ENCODE assay signal across 8 cellular contexts in the genomic region with DNA sequence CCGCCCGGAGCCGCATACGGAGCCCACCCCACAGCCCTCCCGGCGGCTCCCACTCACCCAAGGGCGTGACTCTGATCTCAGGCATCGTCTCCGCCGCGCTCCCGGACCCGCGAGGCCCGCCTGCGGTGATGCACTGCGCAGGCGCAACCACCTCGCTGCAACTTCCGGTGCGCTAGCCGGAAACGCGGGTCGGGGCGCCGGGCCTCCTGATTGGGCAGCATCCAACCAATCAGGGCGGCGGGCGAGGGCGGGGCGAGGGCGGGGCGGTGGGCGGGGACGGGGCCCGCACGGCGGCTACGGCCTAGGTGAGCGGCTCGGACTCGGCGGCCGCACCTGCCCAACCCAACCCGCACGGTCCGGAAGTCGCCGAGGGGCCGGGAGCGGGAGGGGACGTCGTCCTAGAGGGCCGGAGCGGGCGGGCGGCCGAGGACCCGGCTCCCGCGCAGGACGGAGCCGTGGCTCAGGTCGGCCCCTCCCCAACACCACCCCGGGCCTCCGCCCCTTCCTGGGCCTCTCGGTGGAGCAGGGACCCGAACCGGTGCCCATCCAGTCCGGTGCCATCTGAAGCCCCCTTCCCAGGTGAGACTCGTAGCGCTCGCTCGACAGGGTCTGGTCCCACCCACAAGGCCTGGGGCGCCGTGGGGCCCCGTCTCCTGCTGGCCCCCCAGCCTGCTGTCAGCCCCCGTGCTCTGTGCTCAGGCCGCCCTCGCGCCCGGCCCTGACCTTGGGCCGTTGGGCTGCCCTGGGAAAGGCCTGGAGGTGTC. TPM values are rescaled to one million over a fixed set of nuclear protein-coding genes. Genes with fewer than 3 reads are reported as not detected.
DNase-seq lines count a peak whose midpoint lies in the region; ATAC-seq and TF ChIP-seq lines count a peak whose summit lies in the region.

Gene CPTP (plus strand): TSS at position 279 of the 764 bp plus-strand sequence. CDS start 2,109 bp downstream, outside the sequence.
Gene INTS11 (minus strand): TSS at position 137 of the 764 bp plus-strand sequence. CDS start 52 bp downstream, at position 85.

- peak within 1 kb of the TSS; percentile 70 for H3K27ac ChIP-seq in OCI-LY1 (ENCODE audit: low read depth, low read length, poor library complexity, severe bottlenecking)

- H3K4me1 ChIP-seq in OCI-LY1 (ENCODE audit: insufficient read depth, low read length, severe bottlenecking): peaks cover 26% of the 10 kb centered on the region

- H3K36me3 ChIP-seq in OCI-LY1 (ENCODE audit: insufficient read depth, low read length): peaks cover 22% of the 10 kb centered on the region; the same call in 1 of the 2 replicates

- H4K20me1 ChIP-seq in OCI-LY1 (ENCODE audit: insufficient read depth, low read length): no peaks in the 10 kb centered on the region

- no peaks in the 10 kb centered on the region for H3K27me3 ChIP-seq in OCI-LY1 (ENCODE audit: insufficient read depth, low read length)

- H3K4me1 Mint-ChIP-seq in endothelial cell (ENCODE audit: unreplicated experiment): peaks cover 16% of the 10 kb centered on the region

- no peaks in the 10 kb centered on the region for H3K9me2 ChIP-seq in OCI-LY1 (ENCODE audit: low read depth, low read length)

- H3K4me2 ChIP-seq in OCI-LY1 (ENCODE audit: low read length): peak within 1 kb of the TSS; percentile 90

- peak; percentile 82 for ATAC-seq in GM19463 (IDR thresholded peaks at IDR 0.05; ENCODE audit: unreplicated experiment)

- H3K9me3 Mint-ChIP-seq in endothelial cell (ENCODE audit: unreplicated experiment): no peaks in the 10 kb centered on the region

- H3F3A ChIP-seq in OCI-LY1 (ENCODE audit: insufficient read depth, low read length): no peaks in the 10 kb centered on the region

- H3K4me3 Mint-ChIP-seq in endothelial cell (ENCODE audit: unreplicated experiment): peak within 1 kb of the TSS; percentile 94

- DNase-seq in CMK (ENCODE audit: low read depth) (peak; percentile 93), HPDE6-E6E7 (ENCODE audit: extremely low spot score) (peak; percentile 92), endothelial cell (ENCODE audit: low spot score) (peak; percentile 95), middle frontal gyrus (ENCODE audit: extremely low spot score, low spot score) (peak; percentile 84)
- peak; percentile 96 for DNase-seq in activated CD8-positive, alpha-beta memory T cell treated with anti-CD3 and anti-CD28 coated beads, Interleukin-2, amount 50 U/mL, for 4 hours
- peak; percentile 91 to 96 for DNase-seq in stimulated activated CD8-positive, alpha-beta memory T cell treated with anti-CD3 and anti-CD28 coated beads, Interleukin-2, amount 100 ng/mL, for 1 hour (ENCODE audit: low read depth in 2 of 2)

- no peak within 1 kb of the TSS for H2AFZ ChIP-seq in OCI-LY1 (ENCODE audit: low read length)

- H3K27ac Mint-ChIP-seq in endothelial cell (ENCODE audit: unreplicated experiment): peak within 1 kb of the TSS; percentile 72

- H3K79me2 ChIP-seq in OCI-LY1 (ENCODE audit: insufficient read depth, low read length): peaks cover 17% of the 10 kb centered on the region

- H3K4me3 ChIP-seq in OCI-LY1 (ENCODE audit: low read depth, low read length, poor library complexity, severe bottlenecking): peak within 1 kb of the TSS; percentile 86

- peak within 1 kb of the TSS; percentile 96 for H3K9ac ChIP-seq in OCI-LY1 (ENCODE audit: low read length)

- peaks cover 10% of the 10 kb centered on the region for H3K36me3 Mint-ChIP-seq in endothelial cell (ENCODE audit: low read depth, unreplicated experiment)

- no peaks in the 10 kb centered on the region for H3K9me3 ChIP-seq in OCI-LY1 (ENCODE audit: low read length)

- TF ChIP-seq CTCF in OCI-LY1 (IDR thresholded peaks at IDR 0.05; ENCODE audit: low read length): no peak
- no peak for TF ChIP-seq CTCF in endothelial cell (IDR thresholded peaks at IDR 0.05; ENCODE audit: unreplicated experiment)

- peaks cover 17% of the 10 kb centered on the region for H3K27me3 Mint-ChIP-seq in endothelial cell (ENCODE audit: unreplicated experiment)

RNA-seq across cellular contexts. Expression of gene CPTP, which starts in this region (rescaled TPM):
- total RNA-seq in endothelial cell (ENCODE audit: unreplicated experiment): 26.0 TPM

RNA-seq across cellular contexts. Expression of gene INTS11, which starts in this region (rescaled TPM):
- total RNA-seq in endothelial cell (ENCODE audit: unreplicated experiment): 104 TPM

Comparison
In these comparisons a context has a peak if more than half of its experiments do, and no peak if none do; other contexts are left out.
1. Peak in every context shown above with its lines: DNase-seq, ATAC-seq, H3K4me3 ChIP-seq and H3K27ac ChIP-seq.